ENCODE assay signal across 19 cellular contexts in the genomic region with DNA sequence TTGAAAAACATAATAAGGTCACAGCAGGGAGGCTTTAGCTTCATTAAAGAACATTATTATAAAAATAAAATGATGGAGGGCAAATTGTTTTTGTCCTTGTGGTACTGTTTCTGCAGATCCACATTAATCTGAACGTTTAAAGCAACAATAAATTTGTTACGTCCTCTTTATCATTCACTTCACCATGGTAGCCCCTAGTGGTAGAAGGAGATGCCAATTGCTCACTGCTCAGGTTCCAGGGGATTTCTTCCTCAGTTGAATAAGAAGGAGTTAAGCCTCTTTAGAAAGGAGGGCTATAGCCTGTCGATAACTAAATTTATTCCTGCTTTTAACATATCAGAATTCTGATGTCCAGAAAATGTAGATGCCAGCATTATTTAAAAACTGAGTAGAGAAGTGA.
DNase-seq lines count a peak whose midpoint lies in the region; ATAC-seq, FAIRE-seq and TF ChIP-seq lines count a peak whose summit lies in the region.
"Had no signal": no experiment of that assay in that cellular context is flagged by ENCODE, and none has a peak within 500 bp of the region (broad histone marks: within the 10 kb centered on the region; RNA-seq: fewer than 3 reads in every experiment).

No MANE protein-coding gene starts in this region.

- H2BK12ac ChIP-seq in trophoblast cell (ENCODE audit: low read length): no peak overlapping the region

- WGBS in pancreas, 2 donors: 38 to 49% methylated on average over 3 of the region's 3 CpGs
- WGBS in trophoblast cell (ENCODE audit: extremely low coverage, insufficient coverage, insufficient read length): no CpG with 5 or more reads among the region's 3 CpGs

- H3K4ac ChIP-seq in trophoblast cell (ENCODE audit: low read depth, low read length): no peak overlapping the region

- H3K79me1 ChIP-seq in trophoblast cell (ENCODE audit: low read length): no peaks in the 10 kb centered on the region

- no peak overlapping the region for H3K14ac ChIP-seq in trophoblast cell (ENCODE audit: low read length)

- no peak overlapping the region for H2BK120ac ChIP-seq in trophoblast cell (ENCODE audit: insufficient read depth, low read length, poor library complexity)

- POLR2A ChIA-PET in MCF 10A (lab: Yijun Ruan, JAX): no interaction called here

- H2AFZ ChIP-seq in trophoblast cell (ENCODE audit: insufficient read depth, low read length, poor library complexity): no peak overlapping the region
- H2AFZ ChIP-seq: parathyroid adenoma had no signal

- no peak for FAIRE-seq in pancreas (lab: Jason Lieb, UNC)

- DNase-seq in MCF 10A (ENCODE audit: unreplicated experiment): peak; percentile 11
- DNase-seq in breast epithelium (ENCODE audit: low spot score in 2 of 2): no peak
- peak; percentile 99 for DNase-seq in OCI-M1 (lab: John Stamatoyannopoulos, UW)
- DNase-seq in epithelial cell of proximal tubule (ENCODE audit: low read depth): no peak
- no peak for DNase-seq in activated naive CD4-positive, alpha-beta T cell treated with anti-CD3 and anti-CD28 coated beads, Interleukin-2, amount 10 ng/mL, durations not matched to agents 7 days and 5 days
- DNase-seq in globus pallidus (ENCODE audit: low spot score): no peak
- no peak for DNase-seq in pancreas
- no peak for DNase-seq in trophoblast cell
- DNase-seq: activated CD4-positive, alpha-beta T cell treated with anti-CD3 and anti-CD28 coated beads, Interleukin-2, amount 50 U/mL, for 4 hours; amygdala; dermis blood vessel endothelial cell; immature natural killer cell; MM.1S; NCI-H446 treated with DMSO at 0.1 percent for 48 hours; stimulated activated CD4-positive, alpha-beta T cell treated with anti-CD3 and anti-CD28 coated beads, Interleukin-12 subunit alpha, Interleukin-12 subunit beta, amount 100 ng/mL, for 4 hours; T1000 had no signal

- no peak overlapping the region for H3K9ac ChIP-seq in trophoblast cell (ENCODE audit: low read length)
- H3K9ac ChIP-seq: parathyroid adenoma had no signal

- H3K23ac ChIP-seq in trophoblast cell (ENCODE audit: low read length): no peak overlapping the region

- no peak overlapping the region for H3K4me3 Mint-ChIP-seq in MCF 10A (ENCODE audit: unreplicated experiment)
- H3K4me3 Mint-ChIP-seq in activated naive CD4-positive, alpha-beta T cell treated with anti-CD3 and anti-CD28 coated beads, Interleukin-2, amount 10 ng/mL, durations not matched to agents 7 days and 5 days: no peak overlapping the region
- H3K4me3 Mint-ChIP-seq: activated T-helper 1 cell treated with anti-CD3 and anti-CD28 coated beads, Interleukin-12 subunit alpha, Interleukin-12 subunit beta, Interleukin-2, Interleukin-4 antibody, amounts not matched to agents 30 ng/mL and 10 ng/mL and 1 ng/mL, durations not matched to agents 14 hours and 24 hours and 36 hours; immature natural killer cell had no signal

- no peak overlapping the region for H4K91ac ChIP-seq in trophoblast cell (ENCODE audit: low read depth, low read length)

- peaks cover 96% of the 10 kb centered on the region for H3K27me3 Mint-ChIP-seq in MCF 10A (ENCODE audit: insufficient read depth, unreplicated experiment)
- H3K27me3 Mint-ChIP-seq in activated naive CD4-positive, alpha-beta T cell treated with anti-CD3 and anti-CD28 coated beads, Interleukin-2, amount 10 ng/mL, durations not matched to agents 7 days and 5 days: no peaks in the 10 kb centered on the region

- H3K9me3 Mint-ChIP-seq in MCF 10A (ENCODE audit: unreplicated experiment): no peaks in the 10 kb centered on the region
- no peaks in the 10 kb centered on the region for H3K9me3 Mint-ChIP-seq in activated naive CD4-positive, alpha-beta T cell treated with anti-CD3 and anti-CD28 coated beads, Interleukin-2, amount 10 ng/mL, durations not matched to agents 7 days and 5 days

- TF ChIP-seq CTCF in MCF 10A (IDR thresholded peaks at IDR 0.05; ENCODE audit: unreplicated experiment) (peak; percentile 17), breast epithelium (IDR thresholded peaks at IDR 0.05) (no peak), epithelial cell of proximal tubule (conservative IDR thresholded peaks at IDR 0.05; ENCODE audit: low read depth, low read length) (peak; percentile 45), pancreas (IDR thresholded peaks at IDR 0.05) (no peak)

- no peak overlapping the region for H4K8ac ChIP-seq in trophoblast cell (ENCODE audit: low read depth, low read length)

- no peak overlapping the region for H3K27ac Mint-ChIP-seq in MCF 10A (ENCODE audit: low read depth, unreplicated experiment)
- no peak overlapping the region for H3K27ac Mint-ChIP-seq in activated naive CD4-positive, alpha-beta T cell treated with anti-CD3 and anti-CD28 coated beads, Interleukin-2, amount 10 ng/mL, durations not matched to agents 7 days and 5 days
- H3K27ac Mint-ChIP-seq: activated T-helper 1 cell treated with anti-CD3 and anti-CD28 coated beads, Interleukin-12 subunit alpha, Interleukin-12 subunit beta, Interleukin-2, Interleukin-4 antibody, amounts not matched to agents 30 ng/mL and 10 ng/mL and 1 ng/mL, durations not matched to agents 14 hours and 24 hours and 36 hours; immature natural killer cell had no signal

- no peak overlapping the region for H3K4me3 ChIP-seq in breast epithelium
- no peak overlapping the region for H3K4me3 ChIP-seq in epithelial cell of proximal tubule (ENCODE audit: low read depth, low read length)
- no peak overlapping the region for H3K4me3 ChIP-seq in pancreas
- H3K4me3 ChIP-seq in trophoblast cell (ENCODE audit: low read depth, low read length): no peak overlapping the region
- H3K4me3 ChIP-seq: suprapubic skin had no signal

- no peak overlapping the region for H2BK5ac ChIP-seq in trophoblast cell (ENCODE audit: low read depth, low read length, poor library complexity)

- H3K27ac ChIP-seq in breast epithelium (no peak overlapping the region), pancreas (no peak overlapping the region), trophoblast cell (ENCODE audit: low read depth, low read length) (no peak overlapping the region)
- H3K27ac ChIP-seq: parathyroid adenoma, suprapubic skin had no signal

- H3K27me3 ChIP-seq in breast epithelium (no peaks in the 10 kb centered on the region), pancreas (peaks cover 0 to 3% (median 0%) of the 10 kb centered on the region in 4 donors), trophoblast cell (ENCODE audit: insufficient read depth, low read length) (no peaks in the 10 kb centered on the region)
- H3K27me3 ChIP-seq: suprapubic skin had no signal

- no peak overlapping the region for H3K18ac ChIP-seq in trophoblast cell (ENCODE audit: low read length)

- H3K36me3 ChIP-seq in breast epithelium (no peaks in the 10 kb centered on the region), pancreas (no peaks in the 10 kb centered on the region), trophoblast cell (ENCODE audit: control insufficient read depth in 1 of 2, insufficient read depth in 2 of 2, low read length in 2 of 2) (no peaks in the 10 kb centered on the region)
- H3K36me3 ChIP-seq: suprapubic skin had no signal

- H4K12ac ChIP-seq in trophoblast cell (ENCODE audit: low read depth, low read length): no peak overlapping the region

- ATAC-seq in pancreas: no peak

- CTCF ChIA-PET in MCF 10A (lab: Yijun Ruan, JAX): no interaction called here
- CTCF ChIA-PET in activated naive CD4-positive, alpha-beta T cell treated with anti-CD3 and anti-CD28 coated beads, Interleukin-2, amount 10 ng/mL, durations not matched to agents 7 days and 5 days (lab: Charles Lee): no interaction called here

- no peaks in the 10 kb centered on the region for H3K4me1 Mint-ChIP-seq in MCF 10A (ENCODE audit: insufficient read depth, unreplicated experiment)
- no peaks in the 10 kb centered on the region for H3K4me1 Mint-ChIP-seq in activated naive CD4-positive, alpha-beta T cell treated with anti-CD3 and anti-CD28 coated beads, Interleukin-2, amount 10 ng/mL, durations not matched to agents 7 days and 5 days

- H3K79me2 ChIP-seq in trophoblast cell (ENCODE audit: control insufficient read depth, insufficient read depth, low read length, poor library complexity): no peaks in the 10 kb centered on the region
- H3K79me2 ChIP-seq: parathyroid adenoma had no signal

- H3K9me3 ChIP-seq in breast epithelium (peaks cover 0 to 7% of the 10 kb centered on the region in 2 donors), pancreas (no peaks in the 10 kb centered on the region), trophoblast cell (ENCODE audit: insufficient read depth, low read depth, low read length) (no peaks in the 10 kb centered on the region)

- TF ChIP-seq POLR2A in breast epithelium (IDR thresholded peaks at IDR 0.05): no peak

- H2AK5ac ChIP-seq in trophoblast cell (ENCODE audit: low read length): no peak overlapping the region

- no peak overlapping the region for H3K4me2 ChIP-seq in trophoblast cell (ENCODE audit: low read length)

- no peaks in the 10 kb centered on the region for H3K36me3 Mint-ChIP-seq in MCF 10A (ENCODE audit: insufficient read depth, unreplicated experiment)
- H3K36me3 Mint-ChIP-seq in activated naive CD4-positive, alpha-beta T cell treated with anti-CD3 and anti-CD28 coated beads, Interleukin-2, amount 10 ng/mL, durations not matched to agents 7 days and 5 days: no peaks in the 10 kb centered on the region
- H3K36me3 Mint-ChIP-seq: immature natural killer cell had no signal

- H3K4me1 ChIP-seq in breast epithelium: no peaks in the 10 kb centered on the region
- H3K4me1 ChIP-seq in pancreas: no peaks in the 10 kb centered on the region
- no peaks in the 10 kb centered on the region for H3K4me1 ChIP-seq in trophoblast cell (ENCODE audit: control insufficient read depth in 1 of 2, insufficient read depth in 2 of 2, low read length in 2 of 2)
- H3K4me1 ChIP-seq: parathyroid adenoma, suprapubic skin had no signal

- no TSS peak for BruUV-seq in MCF 10A (replicated peaks; lab: Mats Ljungman, UMichigan)

- intact Hi-C loops in MCF 10A (cut with micrococcal nuclease) (no loop called here), breast epithelium (cut with DNase I; ENCODE audit: low total_unique reads) (no loop called here), pancreas (cut with DNase I) (no loop called here)

Comparison
In these comparisons a context has a peak if more than half of its experiments do, and no peak if none do; other contexts are left out.
1. DNase-seq: peak in MCF 10A (single experiment) and OCI-M1 (single experiment); none in breast epithelium (0 of 2), epithelial cell of proximal tubule (single experiment), activated naive CD4-positive, alpha-beta T cell treated with anti-CD3 and anti-CD28 coated beads, Interleukin-2, amount 10 ng/mL, durations not matched to agents 7 days and 5 days (single experiment), globus pallidus (single experiment), pancreas (0 of 6) and trophoblast cell (0 of 2).
2. CTCF ChIP-seq: peak in MCF 10A (single experiment) and epithelial cell of proximal tubule (single experiment); none in breast epithelium (0 of 3) and pancreas (0 of 4).